Comparison of ENCODE assay signal across 8 cellular contexts in the genomic region with DNA sequence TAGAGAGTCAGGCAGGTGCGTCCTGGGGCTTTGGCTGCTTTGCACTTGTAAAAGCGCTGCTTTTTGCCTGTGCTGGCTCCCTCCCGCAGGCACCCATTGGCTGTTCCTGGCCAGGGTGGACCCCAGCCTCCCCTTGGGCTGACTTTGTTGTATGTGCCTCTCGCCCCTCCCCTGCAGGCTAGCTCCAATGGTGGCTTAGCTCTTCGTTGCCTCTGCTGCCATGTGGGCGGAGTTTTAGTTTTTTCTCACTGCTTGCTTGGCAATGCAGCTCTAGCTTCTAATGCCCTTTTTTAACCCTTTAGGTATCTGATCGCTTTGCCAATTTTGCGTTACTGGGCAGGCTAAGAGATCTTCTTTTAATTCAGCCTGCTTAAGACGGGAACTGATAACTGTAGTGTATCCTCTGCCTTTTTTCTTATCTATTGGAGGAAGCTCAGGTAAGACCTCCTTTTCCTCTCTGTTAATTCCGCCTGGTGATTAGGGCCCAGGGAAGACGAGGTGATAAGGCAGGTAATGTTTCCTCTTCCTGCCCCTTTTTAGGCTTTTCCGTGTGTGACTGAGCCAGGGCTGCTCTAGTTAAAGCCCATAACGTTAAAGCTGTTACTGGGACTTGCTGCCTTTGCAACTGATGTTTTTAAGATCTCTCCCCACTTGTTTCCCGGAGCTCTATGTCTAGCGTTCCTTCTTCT. TPM values are rescaled to one million over a fixed set of nuclear protein-coding genes. Genes with fewer than 3 reads are reported as not detected.
DNase-seq lines count a peak whose midpoint lies in the region; ATAC-seq, FAIRE-seq and TF ChIP-seq lines count a peak whose summit lies in the region.

No MANE protein-coding gene starts in this region.

- no peaks in the 10 kb centered on the region for H3K27me3 ChIP-seq in GM23338 (ENCODE audit: insufficient read depth)

- H4K20me1 ChIP-seq in GM23338 (replicated peaks; ENCODE audit: insufficient read depth), result no peaks in the 10 kb centered on the region

- peak overlapping the region; percentile 74 for H3K4me2 ChIP-seq in GM23338

- H3K36me3 ChIP-seq in GM23338 (ENCODE audit: insufficient read depth) (no peaks in the 10 kb centered on the region), kidney (ENCODE audit: control insufficient read depth in 1 of 2, insufficient read depth in 2 of 2, low read length in 2 of 2) (no peaks in the 10 kb centered on the region)

- no peaks in the 10 kb centered on the region for H3K79me2 ChIP-seq in GM23338 (replicated peaks; ENCODE audit: insufficient read depth)

- H3K36me3 Mint-ChIP-seq in GM23338 (ENCODE audit: low read depth) (no peaks in the 10 kb centered on the region), type B pancreatic cell (no peaks in the 10 kb centered on the region), chondrocyte (ENCODE audit: low read depth) (no peaks in the 10 kb centered on the region)

- H3K27me3 Mint-ChIP-seq in GM23338 (ENCODE audit: insufficient read depth, low read depth, poor library complexity) (peaks cover 4% of the 10 kb centered on the region), type B pancreatic cell (peaks cover 10% of the 10 kb centered on the region), chondrocyte (ENCODE audit: low read depth) (peaks cover 33% of the 10 kb centered on the region)

- H3K27ac ChIP-seq in 22Rv1 (peak overlapping the region; percentile 100), GM23338 (ENCODE audit: low read depth) (peak overlapping the region; percentile 84), kidney (ENCODE audit: low read depth in 2 of 2, low read length in 2 of 2) (peak overlapping the region; percentile 84 to 87)

- 6 to 9% methylated on average over 15 of the region's 15 CpGs for WGBS in lower leg skin, 2 donors

- H2AFZ ChIP-seq in GM23338, result peak overlapping the region; percentile 21

- peaks cover 50% of the 10 kb centered on the region for H3K4me1 Mint-ChIP-seq in GM23338
- peaks cover 17% of the 10 kb centered on the region for H3K4me1 Mint-ChIP-seq in type B pancreatic cell (ENCODE audit: unreplicated experiment)
- peaks cover 7% of the 10 kb centered on the region for H3K4me1 Mint-ChIP-seq in chondrocyte (ENCODE audit: low read depth)

- H3K4me3 Mint-ChIP-seq in GM23338 (peak overlapping the region; percentile 85), type B pancreatic cell (peak overlapping the region; percentile 82), chondrocyte (ENCODE audit: unreplicated experiment) (no peak overlapping the region)

- peak; percentile 95 for ATAC-seq in GM23338

- no peaks in the 10 kb centered on the region for H3F3A ChIP-seq in GM23338 (replicated peaks; ENCODE audit: low read depth)

- H3K4me3 ChIP-seq in GM23338, result peak overlapping the region; percentile 52
- H3K4me3 ChIP-seq in kidney (ENCODE audit: low read length in 2 of 2), result peak overlapping the region; percentile 74 to 78
- H3K4me3 ChIP-seq in lower leg skin (ENCODE audit: low read depth, poor library complexity, severe bottlenecking), result no peak overlapping the region

- intact Hi-C loops in kidney (cut with DNase I) (no loop called here), lower leg skin (cut with DNase I; ENCODE audit: low total_unique reads) (no loop called here)

- H3K27ac Mint-ChIP-seq in GM23338 (peak overlapping the region; percentile 96), type B pancreatic cell (peak overlapping the region; percentile 75), chondrocyte (ENCODE audit: unreplicated experiment) (no peak overlapping the region)

- DNase-seq in GM23338 (ENCODE audit: low spot score), result peak; percentile 99
- peak; percentile 17 for DNase-seq in SW480 (ENCODE audit: low spot score)
- DNase-seq in kidney, result no peak
- peak; percentile 73 for DNase-seq in type B pancreatic cell (ENCODE audit: extremely low spot score, unreplicated experiment)
- DNase-seq in chondrocyte (ENCODE audit: low spot score), result no peak
- DNase-seq in G401 (ENCODE audit: low spot score), result no peak
- no peak for DNase-seq in lower leg skin (ENCODE audit: low spot score in 2 of 2)

- no peaks in the 10 kb centered on the region for H3K9me3 ChIP-seq in kidney (ENCODE audit: control insufficient read depth in 1 of 2, low read length in 2 of 2)

- H3K9me3 Mint-ChIP-seq in GM23338, result no peaks in the 10 kb centered on the region
- H3K9me3 Mint-ChIP-seq in type B pancreatic cell, result no peaks in the 10 kb centered on the region
- H3K9me3 Mint-ChIP-seq in chondrocyte (ENCODE audit: low read depth), result no peaks in the 10 kb centered on the region

- H3K9me2 ChIP-seq in GM23338 (ENCODE audit: insufficient read depth), result no peaks in the 10 kb centered on the region

- peak overlapping the region in 1 of 2 donors; percentile 78 for H3K9ac ChIP-seq in kidney (ENCODE audit: low read length in 2 of 2)

- peaks cover 49% of the 10 kb centered on the region for H3K4me1 ChIP-seq in GM23338 (ENCODE audit: insufficient read depth)
- peaks cover 10 to 14% of the 10 kb centered on the region in 2 donors for H3K4me1 ChIP-seq in kidney (ENCODE audit: control insufficient read depth in 1 of 2, insufficient read depth in 1 of 2, low read depth in 1 of 2, low read length in 2 of 2)

- no peak for TF ChIP-seq POLR2A in lower leg skin (IDR thresholded peaks at IDR 0.05)

- in situ Hi-C loops in G401 (cut with HindIII; ENCODE audit: low sequenced_read_pairs), result no loop called here

- TF ChIP-seq CTCF in 22Rv1 (IDR thresholded peaks at IDR 0.05), result no peak
- TF ChIP-seq CTCF in GM23338 (conservative IDR thresholded peaks at IDR 0.05; ENCODE audit: low read depth in 2 of 2), result no peak
- TF ChIP-seq CTCF in kidney (IDR thresholded peaks at IDR 0.05; ENCODE audit: borderline replicate concordance, extremely low read depth, insufficient read depth), result no peak
- no peak for TF ChIP-seq CTCF in type B pancreatic cell (conservative IDR thresholded peaks at IDR 0.05)
- TF ChIP-seq CTCF in chondrocyte (IDR thresholded peaks at IDR 0.05), result no peak
- no peak for TF ChIP-seq CTCF in lower leg skin (IDR thresholded peaks at IDR 0.05)

- FAIRE-seq in kidney (lab: Jason Lieb, UNC), result no peak

TF ChIP-seq in GM23338, 12 proteins besides CTCF, POLR2A, EP300 and RAD21:
- TF ChIP-seq POLR2AphosphoS5 (IDR thresholded peaks at IDR 0.05; ENCODE audit: low read depth), result peak; percentile 23; the same call in 1 of the 2 replicates
- no peak for TF ChIP-seq STAT1 (IDR thresholded peaks at IDR 0.05; ENCODE audit: unreplicated experiment)

RNA-seq across cellular contexts. Expression of a gene that starts 11.8 kb away (rescaled TPM):
- total RNA-seq in GM23338 (2014; rRNA removed; shearing (Covaris generic)), result 12.6 and 20.5 TPM in 2 replicates
- polyA plus RNA-seq in GM23338 (2016; fragmentation: Nextera tagmentation; extraction: Ambion mirVana), result 6.9 and 7.9 TPM in 2 replicates
- 15.7 TPM for total RNA-seq in kidney
- polyA plus RNA-seq in kidney (ENCODE audit: insufficient read depth, low read depth, low replicate concordance), result 199 TPM
- total RNA-seq in type B pancreatic cell (ENCODE audit: low replicate concordance), result 2.5 and 4.5 TPM in 2 replicates
- 0.28 TPM in 1 of 3 replicates, not detected in the others for total RNA-seq in chondrocyte
- not detected in 2 replicates for total RNA-seq in G401 (2014; rRNA removed; shearing (Covaris generic))
- total RNA-seq in lower leg skin, result 1 to 10 TPM in 2 of 4 donors, under 1 TPM in 2; 0.30 to 6.8 (median 2.3) TPM

Comparison
In these comparisons a context has a peak if more than half of its experiments do, and no peak if none do; other contexts are left out.
1. DNase-seq: peak in GM23338 (single experiment), SW480 (single experiment) and type B pancreatic cell (single experiment); none in kidney (single experiment), chondrocyte (single experiment), G401 (single experiment) and lower leg skin (0 of 2).
2. Peak in every context shown above with its lines, with median percentiles within 50 percentile points of each other: H3K27ac ChIP-seq.